Comparison of ENCODE assay signal across 8 cellular contexts in genomic region chr18:77127769-77128671, GRCh38. TPM values are rescaled to one million over a fixed set of nuclear protein-coding genes. Genes with fewer than 3 reads are reported as not detected.
A peak's percentile ranks its signal among the peaks of the same experiment; 100 is the strongest.
DNase-seq lines count a peak whose midpoint lies in the region; ATAC-seq, FAIRE-seq and TF ChIP-seq lines count a peak whose summit lies in the region.

No MANE protein-coding gene starts in this region.

- H3K4me1 ChIP-seq in body of pancreas (peaks cover 57% of the 10 kb centered on the region), right lobe of liver (peaks cover 0 to 52% (median 5%) of the 10 kb centered on the region in 4 donors), urinary bladder (ENCODE audit: insufficient read depth) (peaks cover 2% of the 10 kb centered on the region)

- no peaks in the 10 kb centered on the region for H3K27me3 ChIP-seq in body of pancreas
- no peaks in the 10 kb centered on the region for H3K27me3 ChIP-seq in right lobe of liver

- FAIRE-seq in RCC 7860 (lab: Jason Lieb, UNC): peak; percentile 96

- DNase-seq in AG10803 (ENCODE audit: low read depth) (peak; percentile 96), RCC 7860 (ENCODE audit: low spot score) (peak; percentile 90), body of pancreas (peak; percentile 58 to 84 (median 70)), right lobe of liver (peak in 1 of 3 donors; percentile 68), cerebellar nuclear complex (lab: John Stamatoyannopoulos, UW) (no peak)

- TF ChIP-seq POLR2A in body of pancreas (IDR thresholded peaks at IDR 0.05) (peak in 1 of 3 donors; percentile 22), right lobe of liver (IDR thresholded peaks at IDR 0.05) (peak; percentile 22)

- H3K36me3 ChIP-seq in body of pancreas (replicated peaks in 1 of 2; ENCODE audit: insufficient read depth in 1 of 2, low read depth in 2 of 2) (no peaks in the 10 kb centered on the region), right lobe of liver (no peaks in the 10 kb centered on the region), urinary bladder (ENCODE audit: insufficient read depth) (no peaks in the 10 kb centered on the region)

- H3K4me3 ChIP-seq in AG10803 (ENCODE audit: low read length) (0 out of 2 replicates have a peak overlapping the region, but pooled peaks have one; percentile 1), body of pancreas (no peak overlapping the region), right lobe of liver (peak overlapping the region in 1 of 3 donors; percentile 0), urinary bladder (ENCODE audit: low read depth, low read length) (peak overlapping the region; percentile 10)

- H3K27ac ChIP-seq in body of pancreas (peak overlapping the region; percentile 66 to 91 (median 80)), right lobe of liver (peak overlapping the region; percentile 73 to 99 (median 78)), urinary bladder (ENCODE audit: low read depth) (no peak overlapping the region)

- no peak for TF ChIP-seq CTCF in AG10803 (conservative IDR thresholded peaks at IDR 0.05; ENCODE audit: low read length)
- no peak for TF ChIP-seq CTCF in body of pancreas (IDR thresholded peaks at IDR 0.05)
- TF ChIP-seq CTCF in right lobe of liver (IDR thresholded peaks at IDR 0.05): no peak

- intact Hi-C loops in body of pancreas (cut with DNase I): no loop called here
- intact Hi-C loops in right lobe of liver (cut with DNase I): no loop called here

- H3K9me3 ChIP-seq in body of pancreas: no peaks in the 10 kb centered on the region
- H3K9me3 ChIP-seq in right lobe of liver: no peaks in the 10 kb centered on the region

- ATAC-seq in GM18511 (IDR thresholded peaks at IDR 0.05; ENCODE audit: unreplicated experiment): peak; percentile 32
- ATAC-seq in HG03378 (IDR thresholded peaks at IDR 0.05; ENCODE audit: unreplicated experiment): peak; percentile 46
- peak; percentile 66 for ATAC-seq in body of pancreas
- ATAC-seq in right lobe of liver: peak; percentile 9 to 63 (median 28)

- WGBS in body of pancreas, 2 donors: 18 to 24% methylated on average over 11 of the region's 11 CpGs
- 10% methylated on average over 10 of the region's 11 CpGs for WGBS in right lobe of liver (ENCODE audit: insufficient coverage, low coverage, low lambda C conversion rate, missing lambda C conversion rate)
- 67% methylated on average over 11 of the region's 11 CpGs for WGBS in urinary bladder

RNA-seq across cellular contexts. Expression of gene MBP, which starts 4.6 kb away (rescaled TPM):
- 10 to 100 TPM; 17.4 to 24.4 TPM for total RNA-seq in body of pancreas
- 10 to 100 TPM; 24.0 to 40.8 (median 27.6) TPM for total RNA-seq in right lobe of liver
- total RNA-seq in urinary bladder: 24.4 TPM
- polyA plus RNA-seq in urinary bladder: 9.6 TPM

Comparison
In these comparisons a context has a peak if more than half of its experiments do, and no peak if none do; other contexts are left out.
1. DNase-seq: peak in AG10803 (single experiment), RCC 7860 (single experiment) and body of pancreas (4 of 4); none in cerebellar nuclear complex (0 of 2).
2. H3K4me3 ChIP-seq: peak in AG10803 (single experiment) and urinary bladder (single experiment); none in body of pancreas (0 of 2).
3. Peak in every context shown above with its lines, with median percentiles within 50 percentile points of each other: ATAC-seq.